In the genomic region with DNA sequence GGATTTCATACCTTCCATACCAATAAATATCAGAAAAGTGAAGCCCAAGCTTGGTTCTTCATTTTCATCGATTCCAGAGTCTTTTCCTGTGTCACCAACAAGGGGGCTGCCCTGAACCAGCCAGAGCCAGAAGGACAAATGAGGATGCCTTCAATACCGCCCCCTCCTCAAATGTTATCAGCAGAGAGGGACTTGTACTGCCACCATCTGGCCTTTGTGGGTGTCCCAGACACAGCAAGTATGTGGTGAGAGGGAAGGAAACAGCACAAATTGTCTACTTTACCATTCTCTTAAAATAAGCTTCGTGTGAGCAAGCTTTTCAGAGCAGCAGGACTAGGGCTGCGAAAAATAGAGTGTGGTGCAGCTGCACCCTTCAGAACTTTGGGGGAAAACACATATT, we compare ENCODE assay signal across 10 cellular contexts.
DNase-seq lines count a peak whose midpoint lies in the region; ATAC-seq and TF ChIP-seq lines count a peak whose summit lies in the region.
"Had no signal": no experiment of that assay in that cellular context is flagged by ENCODE, and none has a peak within 500 bp of the region (broad histone marks: within the 10 kb centered on the region; RNA-seq: fewer than 3 reads in every experiment).

No MANE protein-coding gene starts in this region.

- peak; percentile 87 for TF ChIP-seq RAD21 in neural cell (conservative IDR thresholded peaks at IDR 0.05)

- ATAC-seq in HG03432 (IDR thresholded peaks at IDR 0.05; ENCODE audit: unreplicated experiment) (no peak), GM21528 (IDR thresholded peaks at IDR 0.05; ENCODE audit: low FRiP score, unreplicated experiment) (no peak)
- ATAC-seq in stimulated activated effector memory CD8-positive, alpha-beta T cell treated with anti-CD3 and anti-CD28 coated beads, Interleukin-12 subunit alpha, Interleukin-12 subunit beta, amount 100 ng/mL, for 72 hours: no peak
- ATAC-seq: activated CD8-positive, alpha-beta memory T cell treated with anti-CD3 and anti-CD28 coated beads, Interleukin-2, amount 10 ng/mL, durations not matched to agents 7 days and 5 days had no signal

- no peak overlapping the region for H3K4me3 Mint-ChIP-seq in stimulated activated effector memory CD8-positive, alpha-beta T cell treated with anti-CD3 and anti-CD28 coated beads, Interleukin-12 subunit alpha, Interleukin-12 subunit beta, amount 100 ng/mL, for 72 hours
- H3K4me3 Mint-ChIP-seq: activated CD8-positive, alpha-beta memory T cell treated with anti-CD3 and anti-CD28 coated beads, Interleukin-2, amount 10 ng/mL, durations not matched to agents 7 days and 5 days had no signal

- DNase-seq in DMS 273 (lab: John Stamatoyannopoulos, UW; ENCODE audit: unreplicated experiment) (peak; percentile 55), DMS 273 treated with DMSO at 0.1 percent for 48 hours (lab: John Stamatoyannopoulos, UW) (no peak), MM.1S (no peak), cardiac fibroblast (ENCODE audit: low read depth in 2 of 2) (no peak)
- DNase-seq in stimulated activated effector memory CD8-positive, alpha-beta T cell treated with anti-CD3 and anti-CD28 coated beads, Interleukin-12 subunit alpha, Interleukin-12 subunit beta, amount 100 ng/mL, for 72 hours (ENCODE audit: low spot score in 2 of 2): no peak
- DNase-seq: activated CD8-positive, alpha-beta memory T cell treated with anti-CD3 and anti-CD28 coated beads, Interleukin-2, amount 10 ng/mL, durations not matched to agents 7 days and 5 days; effector CD4-positive, alpha-beta T cell had no signal

- H3K9me3 ChIP-seq in MM.1S (replicated peaks; ENCODE audit: insufficient read depth, low read length) (no peaks in the 10 kb centered on the region), neural cell (ENCODE audit: low read length) (peaks cover 3% of the 10 kb centered on the region)

- H3K27me3 ChIP-seq in MM.1S (replicated peaks; ENCODE audit: insufficient read depth, low read length): no peaks in the 10 kb centered on the region
- H3K27me3 ChIP-seq in neural cell (ENCODE audit: insufficient read depth, low read depth, low read length): no peaks in the 10 kb centered on the region

- peaks cover 34% of the 10 kb centered on the region for H3K4me1 Mint-ChIP-seq in stimulated activated effector memory CD8-positive, alpha-beta T cell treated with anti-CD3 and anti-CD28 coated beads, Interleukin-12 subunit alpha, Interleukin-12 subunit beta, amount 100 ng/mL, for 72 hours

- H3K4me1 ChIP-seq in MM.1S (ENCODE audit: low read length): peaks cover 37% of the 10 kb centered on the region

- no peak overlapping the region for H3K4me2 ChIP-seq in MM.1S (ENCODE audit: low read depth, low read length)
- H3K4me2 ChIP-seq in neural cell (ENCODE audit: low read length): no peak overlapping the region

- no peaks in the 10 kb centered on the region for H3K36me3 Mint-ChIP-seq in stimulated activated effector memory CD8-positive, alpha-beta T cell treated with anti-CD3 and anti-CD28 coated beads, Interleukin-12 subunit alpha, Interleukin-12 subunit beta, amount 100 ng/mL, for 72 hours

- H3K9ac ChIP-seq in MM.1S (ENCODE audit: low read length) (no peak overlapping the region), neural cell (ENCODE audit: low read length) (no peak overlapping the region)

- no peaks in the 10 kb centered on the region for H3K9me3 Mint-ChIP-seq in stimulated activated effector memory CD8-positive, alpha-beta T cell treated with anti-CD3 and anti-CD28 coated beads, Interleukin-12 subunit alpha, Interleukin-12 subunit beta, amount 100 ng/mL, for 72 hours

- H3K27ac ChIP-seq in MM.1S (ENCODE audit: low read length): no peak overlapping the region
- no peak overlapping the region for H3K27ac ChIP-seq in neural cell (ENCODE audit: low read length)

- H4K20me1 ChIP-seq in MM.1S (ENCODE audit: insufficient read depth, low read length) (no peaks in the 10 kb centered on the region), neural cell (ENCODE audit: insufficient read depth) (no peaks in the 10 kb centered on the region)

- H3K4me3 ChIP-seq in MM.1S (ENCODE audit: low read length) (no peak overlapping the region), cardiac fibroblast (replicated peaks in 1 of 2; ENCODE audit: low read depth in 2 of 2, low read length in 2 of 2) (no peak overlapping the region), neural cell (ENCODE audit: low read length) (no peak overlapping the region)

- no peak overlapping the region for H3K27ac Mint-ChIP-seq in stimulated activated effector memory CD8-positive, alpha-beta T cell treated with anti-CD3 and anti-CD28 coated beads, Interleukin-12 subunit alpha, Interleukin-12 subunit beta, amount 100 ng/mL, for 72 hours

- H3K9me2 ChIP-seq in MM.1S (replicated peaks; ENCODE audit: insufficient read depth, low read length): no peaks in the 10 kb centered on the region
- H3K9me2 ChIP-seq in neural cell (ENCODE audit: insufficient read depth, low read length): no peaks in the 10 kb centered on the region

- H2AFZ ChIP-seq in MM.1S (ENCODE audit: low read length) (no peak overlapping the region), neural cell (ENCODE audit: low read depth, low read length) (no peak overlapping the region)

- no peaks in the 10 kb centered on the region for H3K79me2 ChIP-seq in MM.1S (ENCODE audit: low read length)
- H3K79me2 ChIP-seq in neural cell (replicated peaks; ENCODE audit: insufficient read depth, low read length): no peaks in the 10 kb centered on the region

- TF ChIP-seq CTCF in MM.1S (IDR thresholded peaks at IDR 0.05; ENCODE audit: low read length) (peak; percentile 36), cardiac fibroblast (IDR thresholded peaks at IDR 0.05; ENCODE audit: low read depth, low read length) (peak; percentile 7), neural cell (IDR thresholded peaks at IDR 0.05; ENCODE audit: poor library complexity, severe bottlenecking) (peak; percentile 82)

- H3F3A ChIP-seq in MM.1S (ENCODE audit: insufficient read depth, low read length): peaks cover 15% of the 10 kb centered on the region
- H3F3A ChIP-seq in neural cell (ENCODE audit: insufficient read depth, low read length, poor library complexity, severe bottlenecking): no peaks in the 10 kb centered on the region

- TF ChIP-seq EP300 in neural cell (conservative IDR thresholded peaks at IDR 0.05; ENCODE audit: poor library complexity, severe bottlenecking): no peak

- H3K36me3 ChIP-seq in MM.1S (replicated peaks; ENCODE audit: insufficient read depth, low read length) (no peaks in the 10 kb centered on the region), neural cell (ENCODE audit: insufficient read depth, low read length) (no peaks in the 10 kb centered on the region)

TF ChIP-seq in neural cell, 6 proteins besides CTCF, POLR2A, EP300 and RAD21:
- no peak for TF ChIP-seq EZH2 (IDR thresholded peaks at IDR 0.05; ENCODE audit: borderline replicate concordance, insufficient read depth, low read length, poor library complexity, severe bottlenecking)
- no peak for TF ChIP-seq POLR2AphosphoS5 (IDR thresholded peaks at IDR 0.05)
- no peak for TF ChIP-seq MXI1 (conservative IDR thresholded peaks at IDR 0.05; ENCODE audit: poor library complexity, severe bottlenecking)
- TF ChIP-seq, protein P1, sequence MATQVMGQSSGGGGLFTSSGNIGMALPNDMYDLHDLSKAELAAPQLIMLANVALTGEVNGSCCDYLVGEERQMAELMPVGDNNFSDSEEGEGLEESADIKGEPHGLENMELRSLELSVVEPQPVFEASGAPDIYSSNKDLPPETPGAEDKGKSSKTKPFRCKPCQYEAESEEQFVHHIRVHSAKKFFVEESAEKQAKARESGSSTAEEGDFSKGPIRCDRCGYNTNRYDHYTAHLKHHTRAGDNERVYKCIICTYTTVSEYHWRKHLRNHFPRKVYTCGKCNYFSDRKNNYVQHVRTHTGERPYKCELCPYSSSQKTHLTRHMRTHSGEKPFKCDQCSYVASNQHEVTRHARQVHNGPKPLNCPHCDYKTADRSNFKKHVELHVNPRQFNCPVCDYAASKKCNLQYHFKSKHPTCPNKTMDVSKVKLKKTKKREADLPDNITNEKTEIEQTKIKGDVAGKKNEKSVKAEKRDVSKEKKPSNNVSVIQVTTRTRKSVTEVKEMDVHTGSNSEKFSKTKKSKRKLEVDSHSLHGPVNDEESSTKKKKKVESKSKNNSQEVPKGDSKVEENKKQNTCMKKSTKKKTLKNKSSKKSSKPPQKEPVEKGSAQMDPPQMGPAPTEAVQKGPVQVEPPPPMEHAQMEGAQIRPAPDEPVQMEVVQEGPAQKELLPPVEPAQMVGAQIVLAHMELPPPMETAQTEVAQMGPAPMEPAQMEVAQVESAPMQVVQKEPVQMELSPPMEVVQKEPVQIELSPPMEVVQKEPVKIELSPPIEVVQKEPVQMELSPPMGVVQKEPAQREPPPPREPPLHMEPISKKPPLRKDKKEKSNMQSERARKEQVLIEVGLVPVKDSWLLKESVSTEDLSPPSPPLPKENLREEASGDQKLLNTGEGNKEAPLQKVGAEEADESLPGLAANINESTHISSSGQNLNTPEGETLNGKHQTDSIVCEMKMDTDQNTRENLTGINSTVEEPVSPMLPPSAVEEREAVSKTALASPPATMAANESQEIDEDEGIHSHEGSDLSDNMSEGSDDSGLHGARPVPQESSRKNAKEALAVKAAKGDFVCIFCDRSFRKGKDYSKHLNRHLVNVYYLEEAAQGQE (IDR thresholded peaks at IDR 0.05; ENCODE audit: borderline replicate concordance): no peak
- TF ChIP-seq SMC3 (conservative IDR thresholded peaks at IDR 0.05; ENCODE audit: poor library complexity): peak; percentile 91
- TF ChIP-seq TAF1 (IDR thresholded peaks at IDR 0.05; ENCODE audit: low read depth): no peak

Comparison
In these comparisons a context has a peak if more than half of its experiments do, and no peak if none do; other contexts are left out.
1. CTCF ChIP-seq: peak in every context shown above with its lines; median percentile 82 in neural cell; 36 in MM.1S; 7 in cardiac fibroblast.